In the genomic region with DNA sequence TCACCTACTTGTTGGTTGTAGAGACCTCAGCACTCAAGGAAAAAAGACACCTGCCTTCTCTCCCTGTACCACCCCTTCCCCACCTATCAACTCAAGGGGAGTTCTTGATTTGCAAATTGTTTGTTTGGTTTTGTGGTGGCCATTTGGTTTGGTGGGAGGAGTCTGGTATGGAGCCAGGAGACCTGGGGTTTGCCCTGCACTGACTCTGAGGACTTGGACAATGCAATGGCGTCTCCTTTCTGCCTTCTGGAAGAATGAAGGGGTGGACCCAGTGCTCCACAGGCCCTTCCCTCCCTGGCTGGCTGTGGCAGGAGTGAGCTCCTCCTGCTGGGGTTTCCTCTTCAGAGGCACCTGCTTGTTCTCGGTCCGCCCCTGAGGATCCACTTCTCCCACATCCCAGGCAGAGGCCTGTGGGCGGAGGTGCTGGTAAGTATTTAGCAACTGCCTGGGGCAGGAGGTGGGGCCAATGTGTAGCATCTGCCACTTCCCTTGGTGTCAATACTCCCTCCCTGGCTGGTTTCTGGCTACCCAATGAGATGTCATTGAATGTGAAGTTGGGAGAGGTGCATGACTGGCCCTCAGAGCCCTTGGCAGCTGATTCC, we compare ENCODE assay signal across 17 cellular contexts.
"Had no signal": no experiment of that assay in that cellular context is flagged by ENCODE, and none has a peak within 500 bp of the region (broad histone marks: within the 10 kb centered on the region; RNA-seq: fewer than 3 reads in every experiment).

No MANE protein-coding gene starts in this region.

- FAIRE-seq: endometrium, kidney, pancreas had no signal

- DNase-seq: activated CD4-positive, alpha-beta T cell treated with anti-CD3 and anti-CD28 coated beads for 4 hours; activated CD8-positive, alpha-beta memory T cell treated with anti-CD3 and anti-CD28 coated beads, Interleukin-2, amount 50 U/mL, for 48 hours; activated CD8-positive, alpha-beta T cell treated with anti-CD3 and anti-CD28 coated beads for 36 hours; activated naive CD4-positive, alpha-beta T cell treated with Interleukin-2 at 50 U/mL for 16 hours; activated naive CD8-positive, alpha-beta T cell treated with anti-CD3 and anti-CD28 coated beads, Interleukin-2, amount 50 U/mL, for 24 hours; foreskin melanocyte; kidney; left ventricle myocardium inferior; mesenchymal stem cell; stimulated activated CD4-positive, alpha-beta T cell treated with anti-CD3 and anti-CD28 coated beads, Interleukin-4, amount 100 ng/mL, for 24 hours; stimulated activated naive CD8-positive, alpha-beta T cell treated with anti-CD3 and anti-CD28 coated beads, Interleukin-15, amount 100 ng/mL, for 72 hours; T-helper 9 cell had no signal

- H3K4me3 ChIP-seq: ascending aorta, cardiac muscle cell, left ventricle myocardium inferior, pancreas had no signal

- H3K27me3 ChIP-seq: ascending aorta, pancreas had no signal

- H3K9me3 ChIP-seq: ascending aorta, left ventricle myocardium inferior, pancreas had no signal

- H3K36me3 ChIP-seq: ascending aorta, cardiac muscle cell, left ventricle myocardium inferior, pancreas had no signal

- H3K4me1 ChIP-seq: left ventricle myocardium inferior, pancreas had no signal

- H3K27ac ChIP-seq: ascending aorta, cardiac muscle cell, left ventricle myocardium inferior, VCaP had no signal
